Comparison of ENCODE assay signal across 32 cellular contexts in genomic region chr3:150124142-150124541, GRCh38.
DNase-seq lines count a peak whose midpoint lies in the region; ATAC-seq and TF ChIP-seq lines count a peak whose summit lies in the region.
"Had no signal": no experiment of that assay in that cellular context is flagged by ENCODE, and none has a peak within 500 bp of the region (broad histone marks: within the 10 kb centered on the region; RNA-seq: fewer than 3 reads in every experiment).

No MANE protein-coding gene starts in this region.

- no peak for TF ChIP-seq CTCF in DOHH2 (IDR thresholded peaks at IDR 0.05; ENCODE audit: low read depth, low read length, poor library complexity, severe bottlenecking)
- no peak for TF ChIP-seq CTCF in glutamatergic neuron (IDR thresholded peaks at IDR 0.05; ENCODE audit: partially characterized antibody, unreplicated experiment)

- H3K36me3 Mint-ChIP-seq in glutamatergic neuron (ENCODE audit: unreplicated experiment) = no peaks in the 10 kb centered on the region
- H3K36me3 Mint-ChIP-seq: immature natural killer cell, memory B cell had no signal

- H3F3A ChIP-seq in DOHH2 (ENCODE audit: control insufficient read depth, insufficient read depth) = peaks cover 7% of the 10 kb centered on the region; the same call in 1 of the 2 replicates

- DNase-seq in NCI-H146 treated with DMSO at 0.1 percent for 48 hours (lab: John Stamatoyannopoulos, UW; ENCODE audit: unreplicated experiment) (peak; percentile 91), glutamatergic neuron (no peak), EL (no peak), DMS79 (lab: John Stamatoyannopoulos, UW) (no peak)
- DNase-seq in effector CD8-positive, alpha-beta T cell (lab: John Stamatoyannopoulos, UW) = no peak
- DNase-seq: activated CD4-positive, alpha-beta T cell treated with anti-CD3 and anti-CD28 coated beads, Interleukin-2, amount 50 U/mL, for 1 hour; activated naive CD4-positive, alpha-beta T cell; activated T-cell treated with anti-CD3 and anti-CD28 coated beads, Interleukin-2, amount 50 U/mL, for 4 hours; Caco-2; dermis blood vessel endothelial cell; DMS79 treated with DMSO at 0.1 percent for 48 hours; hypothalamus; immature natural killer cell; NCI-H1417 treated with DMSO at 0.1 percent for 48 hours; NCI-H2171 treated with DMSO at 0.1 percent for 48 hours; NCI-H82; posterior cingulate gyrus; right cardiac atrium; SIG-M5; stimulated activated CD4-positive, alpha-beta T cell treated with anti-CD3 and anti-CD28 coated beads, Interleukin-2, amount 100 ng/mL, for 24 hours; SW 1271; T1000; trophoblast cell had no signal

- peak overlapping the region; percentile 21 for H3K27ac Mint-ChIP-seq in glutamatergic neuron (ENCODE audit: unreplicated experiment)
- H3K27ac Mint-ChIP-seq: IgD-negative memory B cell, immature natural killer cell, memory B cell had no signal

- H3K4me3 ChIP-seq in DOHH2 (ENCODE audit: low read length) = peak overlapping the region; percentile 43
- H3K4me3 ChIP-seq: gastroesophageal sphincter, HAP-1 had no signal

- no peak overlapping the region for H3K4me3 Mint-ChIP-seq in glutamatergic neuron (ENCODE audit: unreplicated experiment)
- H3K4me3 Mint-ChIP-seq: activated T-cell treated with anti-CD3 and anti-CD28 coated beads, Interleukin-2, amount 50 U/mL, for 4 hours; IgD-negative memory B cell; immature natural killer cell; memory B cell; neural crest cell had no signal

- H3K27me3 Mint-ChIP-seq in glutamatergic neuron (ENCODE audit: unreplicated experiment) = no peaks in the 10 kb centered on the region

- H3K36me3 ChIP-seq in DOHH2 (ENCODE audit: control insufficient read depth, low read length) = no peaks in the 10 kb centered on the region
- H3K36me3 ChIP-seq: gastroesophageal sphincter, HAP-1 had no signal

- H3K27ac ChIP-seq in DOHH2 (ENCODE audit: low read depth, low read length) = peak overlapping the region; percentile 48
- H3K27ac ChIP-seq: C4-2B, gastroesophageal sphincter had no signal

- peaks cover 4% of the 10 kb centered on the region for H3K9me3 Mint-ChIP-seq in glutamatergic neuron (ENCODE audit: unreplicated experiment)
- H3K9me3 Mint-ChIP-seq: activated T-cell treated with anti-CD3 and anti-CD28 coated beads, Interleukin-2, amount 50 U/mL, for 4 hours; immature natural killer cell had no signal

- H3K4me2 ChIP-seq in DOHH2 (ENCODE audit: low read length) = peak overlapping the region; percentile 77

- no peaks in the 10 kb centered on the region for H3K27me3 ChIP-seq in DOHH2 (ENCODE audit: control insufficient read depth, low read length)
- H3K27me3 ChIP-seq: gastroesophageal sphincter had no signal

- peak; percentile 48 for ATAC-seq in GM18519 (IDR thresholded peaks at IDR 0.05; ENCODE audit: low FRiP score, unreplicated experiment)
- ATAC-seq: activated T-cell treated with anti-CD3 and anti-CD28 coated beads, Interleukin-2, amount 50 U/mL, for 4 hours; gastroesophageal sphincter; Panc1; right cardiac atrium had no signal

- no peaks in the 10 kb centered on the region for H3K79me2 ChIP-seq in DOHH2 (ENCODE audit: control insufficient read depth, low read length)

- no peaks in the 10 kb centered on the region for H3K9me3 ChIP-seq in DOHH2 (ENCODE audit: control insufficient read depth, insufficient read depth, low read length)
- H3K9me3 ChIP-seq: Caco-2, HAP-1 had no signal

- no peaks in the 10 kb centered on the region for H3K9me2 ChIP-seq in DOHH2 (replicated peaks; ENCODE audit: control insufficient read depth, low read length)

- peaks cover 10% of the 10 kb centered on the region for H3K4me1 Mint-ChIP-seq in glutamatergic neuron (ENCODE audit: low read depth, unreplicated experiment)
- H3K4me1 Mint-ChIP-seq: immature natural killer cell, memory B cell had no signal

- no peaks in the 10 kb centered on the region for H4K20me1 ChIP-seq in DOHH2 (ENCODE audit: control insufficient read depth, insufficient read depth, low read depth, low read length)

- H3K4me1 ChIP-seq in DOHH2 (ENCODE audit: control insufficient read depth, low read length) = peaks cover 36% of the 10 kb centered on the region
- H3K4me1 ChIP-seq: Caco-2, gastroesophageal sphincter, HAP-1 had no signal
